15 cellular contexts compared by ENCODE assay signal in the genomic region with DNA sequence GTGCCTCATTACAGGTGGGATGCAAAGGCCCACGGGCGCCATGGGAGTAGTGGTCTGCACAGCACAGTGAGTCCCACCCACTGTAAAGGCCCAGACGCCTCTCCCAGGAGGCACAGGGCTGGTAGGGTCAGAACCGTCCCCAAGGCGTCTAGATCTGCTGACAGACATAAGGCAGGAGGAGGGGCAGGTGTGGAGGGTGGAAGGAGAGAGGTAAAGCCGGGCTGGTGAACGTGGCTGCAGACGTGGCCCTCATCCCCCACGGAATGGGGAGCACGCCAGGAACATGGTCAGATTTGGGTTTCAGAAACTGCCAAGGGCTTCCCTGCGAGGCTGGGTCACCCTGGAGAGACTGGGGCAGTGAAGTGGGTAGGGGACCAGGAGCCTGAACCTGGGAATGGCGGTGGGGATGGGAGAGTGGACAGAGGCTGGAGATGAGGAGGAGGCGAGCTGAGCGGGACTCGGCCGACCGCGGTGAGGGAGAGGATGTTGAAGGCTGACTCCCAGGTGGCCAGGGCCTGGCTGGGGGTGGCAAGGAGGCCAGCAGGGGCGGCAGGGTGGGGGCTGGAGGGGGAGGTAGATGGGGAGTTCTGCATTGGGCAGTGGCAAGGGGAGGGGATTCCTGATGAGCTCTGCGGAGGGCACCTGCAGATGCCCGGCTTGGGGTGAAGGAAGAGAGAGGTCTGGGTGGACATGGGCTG.
DNase-seq lines count a peak whose midpoint lies in the region; ATAC-seq and TF ChIP-seq lines count a peak whose summit lies in the region.
"Had no signal": no experiment of that assay in that cellular context is flagged by ENCODE, and none has a peak within 500 bp of the region (broad histone marks: within the 10 kb centered on the region; RNA-seq: fewer than 3 reads in every experiment).

No MANE protein-coding gene starts in this region.

- H3K9me3 ChIP-seq in OCI-LY1 (ENCODE audit: low read length), result no peaks in the 10 kb centered on the region

- no peak overlapping the region for H3K4me3 Mint-ChIP-seq in activated CD8-positive, alpha-beta T cell treated with anti-CD3 and anti-CD28 coated beads, Interleukin-2, amount 10 ng/mL, durations not matched to agents 7 days and 5 days
- H3K4me3 Mint-ChIP-seq in activated CD8-positive, alpha-beta T cell treated with anti-CD3 and anti-CD28 coated beads for 36 hours, result no peak overlapping the region
- H3K4me3 Mint-ChIP-seq in central memory CD8-positive, alpha-beta T cell, result no peak overlapping the region
- H3K4me3 Mint-ChIP-seq in nephron progenitor cell, result no peak overlapping the region
- H3K4me3 Mint-ChIP-seq in activated naive CD4-positive, alpha-beta T cell treated with anti-CD3 and anti-CD28 coated beads, Interleukin-2, amount 10 ng/mL, durations not matched to agents 7 days and 5 days, result no peak overlapping the region
- H3K4me3 Mint-ChIP-seq: CD8-positive, alpha-beta T cell had no signal

- H3K36me3 Mint-ChIP-seq in activated CD8-positive, alpha-beta T cell treated with anti-CD3 and anti-CD28 coated beads, Interleukin-2, amount 10 ng/mL, durations not matched to agents 7 days and 5 days (ENCODE audit: low read depth), result no peaks in the 10 kb centered on the region
- H3K36me3 Mint-ChIP-seq in activated CD8-positive, alpha-beta T cell treated with anti-CD3 and anti-CD28 coated beads for 36 hours (ENCODE audit: low read depth), result no peaks in the 10 kb centered on the region
- peaks cover 3% of the 10 kb centered on the region for H3K36me3 Mint-ChIP-seq in central memory CD8-positive, alpha-beta T cell (ENCODE audit: insufficient read depth)
- peaks cover 6% of the 10 kb centered on the region for H3K36me3 Mint-ChIP-seq in nephron progenitor cell (ENCODE audit: low read depth)
- H3K36me3 Mint-ChIP-seq in activated naive CD4-positive, alpha-beta T cell treated with anti-CD3 and anti-CD28 coated beads, Interleukin-2, amount 10 ng/mL, durations not matched to agents 7 days and 5 days, result peaks cover 20% of the 10 kb centered on the region
- H3K36me3 Mint-ChIP-seq: CD8-positive, alpha-beta T cell had no signal

- no peaks in the 10 kb centered on the region for H3K27me3 ChIP-seq in OCI-LY1 (ENCODE audit: insufficient read depth, low read length)

- POLR2A ChIA-PET in activated CD8-positive, alpha-beta T cell treated with anti-CD3 and anti-CD28 coated beads, Interleukin-2, amount 10 ng/mL, durations not matched to agents 7 days and 5 days (lab: Charles Lee), result no interaction called here
- POLR2A ChIA-PET in activated CD8-positive, alpha-beta T cell treated with anti-CD3 and anti-CD28 coated beads for 36 hours (lab: Charles Lee), result no interaction called here

- peak overlapping the region; percentile 53; the same call in 1 of the 2 replicates for H3K9ac ChIP-seq in OCI-LY1 (ENCODE audit: low read length)

- CTCF ChIA-PET in activated CD8-positive, alpha-beta T cell treated with anti-CD3 and anti-CD28 coated beads, Interleukin-2, amount 10 ng/mL, durations not matched to agents 7 days and 5 days (lab: Charles Lee), result no interaction called here
- CTCF ChIA-PET in activated CD8-positive, alpha-beta T cell treated with anti-CD3 and anti-CD28 coated beads for 36 hours (lab: Charles Lee), result no interaction called here
- CTCF ChIA-PET in activated naive CD4-positive, alpha-beta T cell treated with anti-CD3 and anti-CD28 coated beads, Interleukin-2, amount 10 ng/mL, durations not matched to agents 7 days and 5 days (lab: Charles Lee), result no interaction called here

- peaks cover 6% of the 10 kb centered on the region for H3K4me1 ChIP-seq in OCI-LY1 (ENCODE audit: insufficient read depth, low read length, severe bottlenecking)

- H3K4me2 ChIP-seq in OCI-LY1 (ENCODE audit: low read length), result peak overlapping the region; percentile 34; the same call in 1 of the 2 replicates

- no peak overlapping the region for H2AFZ ChIP-seq in OCI-LY1 (ENCODE audit: low read length)

- H3K27me3 Mint-ChIP-seq in activated CD8-positive, alpha-beta T cell treated with anti-CD3 and anti-CD28 coated beads, Interleukin-2, amount 10 ng/mL, durations not matched to agents 7 days and 5 days (ENCODE audit: low read depth), result no peaks in the 10 kb centered on the region
- H3K27me3 Mint-ChIP-seq in activated CD8-positive, alpha-beta T cell treated with anti-CD3 and anti-CD28 coated beads for 36 hours, result no peaks in the 10 kb centered on the region
- no peaks in the 10 kb centered on the region for H3K27me3 Mint-ChIP-seq in central memory CD8-positive, alpha-beta T cell
- H3K27me3 Mint-ChIP-seq in nephron progenitor cell (ENCODE audit: low read depth, poor library complexity), result no peaks in the 10 kb centered on the region
- no peaks in the 10 kb centered on the region for H3K27me3 Mint-ChIP-seq in activated naive CD4-positive, alpha-beta T cell treated with anti-CD3 and anti-CD28 coated beads, Interleukin-2, amount 10 ng/mL, durations not matched to agents 7 days and 5 days

- H3K9me2 ChIP-seq in OCI-LY1 (ENCODE audit: low read depth, low read length), result no peaks in the 10 kb centered on the region

- no peak overlapping the region for H3K27ac ChIP-seq in OCI-LY1 (ENCODE audit: low read depth, low read length, poor library complexity, severe bottlenecking)

- no peak for TF ChIP-seq CTCF in activated CD8-positive, alpha-beta T cell treated with anti-CD3 and anti-CD28 coated beads for 36 hours (IDR thresholded peaks at IDR 0.05)
- TF ChIP-seq CTCF in OCI-LY1 (IDR thresholded peaks at IDR 0.05; ENCODE audit: low read length), result no peak
- no peak for TF ChIP-seq CTCF in nephron progenitor cell (IDR thresholded peaks at IDR 0.05)

- no peaks in the 10 kb centered on the region for H3K9me3 Mint-ChIP-seq in activated CD8-positive, alpha-beta T cell treated with anti-CD3 and anti-CD28 coated beads, Interleukin-2, amount 10 ng/mL, durations not matched to agents 7 days and 5 days (ENCODE audit: insufficient read depth)
- H3K9me3 Mint-ChIP-seq in activated CD8-positive, alpha-beta T cell treated with anti-CD3 and anti-CD28 coated beads for 36 hours, result no peaks in the 10 kb centered on the region
- no peaks in the 10 kb centered on the region for H3K9me3 Mint-ChIP-seq in central memory CD8-positive, alpha-beta T cell
- peaks cover 5% of the 10 kb centered on the region for H3K9me3 Mint-ChIP-seq in nephron progenitor cell
- H3K9me3 Mint-ChIP-seq in activated naive CD4-positive, alpha-beta T cell treated with anti-CD3 and anti-CD28 coated beads, Interleukin-2, amount 10 ng/mL, durations not matched to agents 7 days and 5 days, result no peaks in the 10 kb centered on the region
- H3K9me3 Mint-ChIP-seq: CD8-positive, alpha-beta T cell had no signal

- H4K20me1 ChIP-seq in OCI-LY1 (ENCODE audit: insufficient read depth, low read length), result no peaks in the 10 kb centered on the region

- H3K79me2 ChIP-seq in OCI-LY1 (ENCODE audit: insufficient read depth, low read length), result no peaks in the 10 kb centered on the region

- DNase-seq in activated CD8-positive, alpha-beta T cell treated with anti-CD3 and anti-CD28 coated beads, Interleukin-2, amount 10 ng/mL, durations not matched to agents 7 days and 5 days, result no peak
- DNase-seq in activated CD8-positive, alpha-beta T cell treated with anti-CD3 and anti-CD28 coated beads for 36 hours, result no peak
- no peak for DNase-seq in central memory CD8-positive, alpha-beta T cell (ENCODE audit: low spot score in 2 of 2)
- DNase-seq in nephron progenitor cell (no peak), NCI-H2107 treated with DMSO at 0.1 percent for 48 hours (lab: John Stamatoyannopoulos, UW; ENCODE audit: unreplicated experiment) (no peak)
- no peak for DNase-seq in activated naive CD4-positive, alpha-beta T cell treated with anti-CD3 and anti-CD28 coated beads, Interleukin-2, amount 10 ng/mL, durations not matched to agents 7 days and 5 days
- DNase-seq: CD8-positive, alpha-beta T cell; DMS 273 treated with DMSO at 0.1 percent for 48 hours; EL; NCI-H1417 treated with DMSO at 0.1 percent for 48 hours; NCI-H2029; NCI-H510A; NCI-H82 had no signal

- no peak for ATAC-seq in activated CD8-positive, alpha-beta T cell treated with anti-CD3 and anti-CD28 coated beads, Interleukin-2, amount 10 ng/mL, durations not matched to agents 7 days and 5 days
- ATAC-seq in activated CD8-positive, alpha-beta T cell treated with anti-CD3 and anti-CD28 coated beads for 36 hours, result no peak
- no peak for ATAC-seq in central memory CD8-positive, alpha-beta T cell (replicated peaks; ENCODE audit: extremely low read depth, poor library complexity, severe bottlenecking)
- ATAC-seq in HG03354 (IDR thresholded peaks at IDR 0.05; ENCODE audit: poor library complexity, severe bottlenecking, unreplicated experiment), result no peak
- ATAC-seq: CD8-positive, alpha-beta T cell had no signal

- H3K27ac Mint-ChIP-seq in activated CD8-positive, alpha-beta T cell treated with anti-CD3 and anti-CD28 coated beads, Interleukin-2, amount 10 ng/mL, durations not matched to agents 7 days and 5 days, result peak overlapping the region; percentile 68
- no peak overlapping the region for H3K27ac Mint-ChIP-seq in activated CD8-positive, alpha-beta T cell treated with anti-CD3 and anti-CD28 coated beads for 36 hours
- H3K27ac Mint-ChIP-seq in central memory CD8-positive, alpha-beta T cell (ENCODE audit: low read depth), result peak overlapping the region; percentile 50
- H3K27ac Mint-ChIP-seq in nephron progenitor cell, result peak overlapping the region; percentile 60
- H3K27ac Mint-ChIP-seq in activated naive CD4-positive, alpha-beta T cell treated with anti-CD3 and anti-CD28 coated beads, Interleukin-2, amount 10 ng/mL, durations not matched to agents 7 days and 5 days, result no peak overlapping the region
- H3K27ac Mint-ChIP-seq: CD8-positive, alpha-beta T cell had no signal

- H3K36me3 ChIP-seq in OCI-LY1 (ENCODE audit: insufficient read depth, low read length), result no peaks in the 10 kb centered on the region

- intact Hi-C loops in activated CD8-positive, alpha-beta T cell treated with anti-CD3 and anti-CD28 coated beads for 36 hours (cut with micrococcal nuclease), result no loop called here

- peak overlapping the region; percentile 58 for H3K4me3 ChIP-seq in OCI-LY1 (ENCODE audit: low read depth, low read length, poor library complexity, severe bottlenecking)

- H3K4me1 Mint-ChIP-seq in activated CD8-positive, alpha-beta T cell treated with anti-CD3 and anti-CD28 coated beads, Interleukin-2, amount 10 ng/mL, durations not matched to agents 7 days and 5 days (ENCODE audit: low read depth), result peaks cover 34% of the 10 kb centered on the region
- peaks cover 37% of the 10 kb centered on the region for H3K4me1 Mint-ChIP-seq in activated CD8-positive, alpha-beta T cell treated with anti-CD3 and anti-CD28 coated beads for 36 hours (ENCODE audit: low read depth)
- peaks cover 13% of the 10 kb centered on the region for H3K4me1 Mint-ChIP-seq in central memory CD8-positive, alpha-beta T cell
- peaks cover 85% of the 10 kb centered on the region for H3K4me1 Mint-ChIP-seq in nephron progenitor cell
- H3K4me1 Mint-ChIP-seq in activated naive CD4-positive, alpha-beta T cell treated with anti-CD3 and anti-CD28 coated beads, Interleukin-2, amount 10 ng/mL, durations not matched to agents 7 days and 5 days, result peaks cover 54% of the 10 kb centered on the region

- H3F3A ChIP-seq in OCI-LY1 (ENCODE audit: insufficient read depth, low read length), result no peaks in the 10 kb centered on the region

Comparison
In these comparisons a context has a peak if more than half of its experiments do, and no peak if none do; other contexts are left out.
1. H3K27ac Mint-ChIP-seq: peak in activated CD8-positive, alpha-beta T cell treated with anti-CD3 and anti-CD28 coated beads, Interleukin-2, amount 10 ng/mL, durations not matched to agents 7 days and 5 days (single experiment), central memory CD8-positive, alpha-beta T cell (single experiment) and nephron progenitor cell (single experiment); none in activated CD8-positive, alpha-beta T cell treated with anti-CD3 and anti-CD28 coated beads for 36 hours (single experiment) and activated naive CD4-positive, alpha-beta T cell treated with anti-CD3 and anti-CD28 coated beads, Interleukin-2, amount 10 ng/mL, durations not matched to agents 7 days and 5 days (single experiment).